ENCODE assay signal across 15 cellular contexts in the genomic region with DNA sequence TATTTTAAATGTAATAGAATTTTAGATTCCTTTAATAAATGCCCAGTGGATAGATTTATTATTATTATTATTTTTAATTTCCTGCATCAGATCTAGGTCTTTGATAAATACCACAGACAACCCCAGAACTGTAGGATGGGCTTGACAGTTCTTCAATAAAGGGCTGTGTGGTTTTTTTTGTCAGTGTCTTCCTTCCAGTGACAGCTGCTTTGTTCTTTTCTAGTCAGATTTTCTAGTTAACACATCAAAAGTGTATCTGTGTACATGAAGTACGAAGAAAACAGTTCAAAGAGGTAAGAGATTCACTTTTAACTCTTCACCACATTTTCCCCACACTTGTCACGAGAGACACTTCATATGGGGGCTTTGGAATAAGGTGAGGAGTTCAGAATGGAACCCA.
DNase-seq lines count a peak whose midpoint lies in the region; ATAC-seq, FAIRE-seq and TF ChIP-seq lines count a peak whose summit lies in the region.
"Had no signal": no experiment of that assay in that cellular context is flagged by ENCODE, and none has a peak within 500 bp of the region (broad histone marks: within the 10 kb centered on the region; RNA-seq: fewer than 3 reads in every experiment).

No MANE protein-coding gene starts in this region.

- WGBS in A549 (ENCODE audit: missing lambda C conversion rate) = 63% methylated on average over 2 of the region's 2 CpGs

- no peaks in the 10 kb centered on the region for H3K9me2 ChIP-seq in MM.1S (replicated peaks; ENCODE audit: insufficient read depth, low read length)
- H3K9me2 ChIP-seq in PC-3 (replicated peaks; ENCODE audit: low read length) = no peaks in the 10 kb centered on the region

- intact Hi-C loops in PC-3 (cut with micrococcal nuclease) (loop anchor here (1.0 to 5.0 kb wide), 3 partner anchors 127 to 239 kb away; no protein-coding TSS in a partner anchor), tibial artery (cut with DNase I; ENCODE audit: low total_unique reads) (no loop called here)

- TF ChIP-seq POLR2A in A549 (IDR thresholded peaks at IDR 0.05; ENCODE audit: low read length) = no peak

- H3K4me3 ChIP-seq in A549 = no peak overlapping the region
- H3K4me3 ChIP-seq in DND-41 (ENCODE audit: low read depth in 1 of 2, low read length in 2 of 2) = no peak overlapping the region
- H3K4me3 ChIP-seq in MM.1S (ENCODE audit: low read length) = no peak overlapping the region
- peak overlapping the region; percentile 35; the same call in 1 of the 2 replicates for H3K4me3 ChIP-seq in PC-3 (ENCODE audit: low read length)
- no peak overlapping the region for H3K4me3 ChIP-seq in tibial artery
- H3K4me3 ChIP-seq: BLaER1, GM23248, HAP-1 had no signal

- no peaks in the 10 kb centered on the region for H3F3A ChIP-seq in MM.1S (ENCODE audit: insufficient read depth, low read length)
- H3F3A ChIP-seq in PC-3 (ENCODE audit: low read length, unreplicated experiment) = no peaks in the 10 kb centered on the region

- no peak for ATAC-seq in A549
- ATAC-seq in DND-41 (ENCODE audit: insufficient read depth, low read depth) = peak; percentile 59; the same call in 2 of the 3 replicates
- no peak for ATAC-seq in PC-3
- no peak for ATAC-seq in T-cell (replicated peaks in 1 of 4)

- H2AFZ ChIP-seq in DND-41 (ENCODE audit: low read depth, low read length) (no peak overlapping the region), MM.1S (ENCODE audit: low read length) (peak overlapping the region; percentile 55), PC-3 (ENCODE audit: low read length) (peak overlapping the region; percentile 89)
- H2AFZ ChIP-seq: GM23248 had no signal

- peaks cover 0 to 3% (median 0%) of the 10 kb centered on the region in 3 donors for H3K4me1 Mint-ChIP-seq in T-cell
- H3K4me1 Mint-ChIP-seq: CD14-positive monocyte; CD4-positive, alpha-beta memory T cell had no signal

- POLR2A ChIA-PET in A549 (lab: Yijun Ruan, JAX) = no interaction called here
- POLR2A ChIA-PET in PC-3 (lab: Charles Lee; ENCODE audit: unreplicated experiment) = no interaction called here
- POLR2A ChIA-PET in T-cell (lab: Charles Lee) = no interaction called here

- no peak overlapping the region for H3K27ac ChIP-seq in A549
- no peak overlapping the region for H3K27ac ChIP-seq in DND-41 (ENCODE audit: low read length)
- H3K27ac ChIP-seq in MM.1S (ENCODE audit: low read length) = no peak overlapping the region
- no peak overlapping the region for H3K27ac ChIP-seq in PC-3 (ENCODE audit: low read length)
- no peak overlapping the region for H3K27ac ChIP-seq in tibial artery
- H3K27ac ChIP-seq: BLaER1, GM23248 had no signal

- H3K27me3 ChIP-seq in DND-41 (ENCODE audit: insufficient read depth, low read length, poor library complexity) = peaks cover 2% of the 10 kb centered on the region
- H3K27me3 ChIP-seq in MM.1S (replicated peaks; ENCODE audit: insufficient read depth, low read length) = no peaks in the 10 kb centered on the region
- H3K27me3 ChIP-seq in PC-3 (ENCODE audit: low read length) = 0 out of 2 replicates have a peak, but pooled peaks cover 4% of the 10 kb centered on the region
- no peaks in the 10 kb centered on the region for H3K27me3 ChIP-seq in tibial artery
- H3K27me3 ChIP-seq: BLaER1 had no signal

- no peak for FAIRE-seq in A549 (lab: Jason Lieb, UNC)

- no peak overlapping the region for H3K4me3 Mint-ChIP-seq in T-cell
- H3K4me3 Mint-ChIP-seq: CD14-positive monocyte; CD4-positive, alpha-beta memory T cell had no signal

- BruUV-seq in PC-3 (replicated peaks; lab: Mats Ljungman, UMichigan) = no TSS peak

- no peaks in the 10 kb centered on the region for H3K36me3 Mint-ChIP-seq in T-cell
- H3K36me3 Mint-ChIP-seq: CD14-positive monocyte; CD4-positive, alpha-beta memory T cell had no signal

- H4K20me1 ChIP-seq in DND-41 (ENCODE audit: insufficient read depth, low read length) (no peaks in the 10 kb centered on the region), MM.1S (ENCODE audit: insufficient read depth, low read length) (no peaks in the 10 kb centered on the region), PC-3 (ENCODE audit: low read length) (no peaks in the 10 kb centered on the region)
- H4K20me1 ChIP-seq: BLaER1 had no signal

- no peaks in the 10 kb centered on the region for H3K36me3 ChIP-seq in DND-41 (ENCODE audit: insufficient read depth, low read length)
- H3K36me3 ChIP-seq in MM.1S (replicated peaks; ENCODE audit: insufficient read depth, low read length) = no peaks in the 10 kb centered on the region
- H3K36me3 ChIP-seq in PC-3 (ENCODE audit: low read depth, low read length) = no peaks in the 10 kb centered on the region
- no peaks in the 10 kb centered on the region for H3K36me3 ChIP-seq in tibial artery
- H3K36me3 ChIP-seq: BLaER1, HAP-1 had no signal

- TF ChIP-seq CTCF in A549 (IDR thresholded peaks at IDR 0.05) (no peak), DND-41 (IDR thresholded peaks at IDR 0.05; ENCODE audit: borderline replicate concordance, extremely low read depth, low read length, poor library complexity, severe bottlenecking) (no peak), MM.1S (IDR thresholded peaks at IDR 0.05; ENCODE audit: low read length) (no peak), PC-3 (conservative IDR thresholded peaks at IDR 0.05; ENCODE audit: low read depth, low read length) (no peak), tibial artery (IDR thresholded peaks at IDR 0.05) (no peak)

- H3K4me1 ChIP-seq in A549 (no peaks in the 10 kb centered on the region), DND-41 (ENCODE audit: insufficient read depth, low read length) (no peaks in the 10 kb centered on the region), MM.1S (ENCODE audit: low read length) (no peaks in the 10 kb centered on the region), PC-3 (ENCODE audit: insufficient read depth, low read length) (no peaks in the 10 kb centered on the region), tibial artery (no peaks in the 10 kb centered on the region)
- H3K4me1 ChIP-seq: BLaER1 had no signal

- DNase-seq in A549 (ENCODE audit: low read depth in 1 of 2, low spot score in 1 of 2) (no peak), DND-41 (no peak), MM.1S (no peak), PC-3 (no peak), tibial artery (no peak), SW480 (ENCODE audit: low spot score) (no peak), T-cell (no peak), amniotic stem cell (lab: John Stamatoyannopoulos, UW) (no peak)
- DNase-seq: DMS153, DMS79 had no signal

- TF ChIP-seq RAD21 in A549 (conservative IDR thresholded peaks at IDR 0.05 in 1 of 2, IDR thresholded peaks at IDR 0.05 in 1 of 2) = no peak

- H3K9ac ChIP-seq in DND-41 (ENCODE audit: low read depth, low read length) (no peak overlapping the region), MM.1S (ENCODE audit: low read length) (no peak overlapping the region), PC-3 (ENCODE audit: low read length) (no peak overlapping the region)
- H3K9ac ChIP-seq: BLaER1, GM23248 had no signal

- H3K9me3 ChIP-seq in A549 (no peaks in the 10 kb centered on the region), DND-41 (ENCODE audit: insufficient read depth, low read length, severe bottlenecking) (no peaks in the 10 kb centered on the region), MM.1S (replicated peaks; ENCODE audit: insufficient read depth, low read length) (no peaks in the 10 kb centered on the region), PC-3 (ENCODE audit: low read length) (no peaks in the 10 kb centered on the region), tibial artery (no peaks in the 10 kb centered on the region)
- H3K9me3 ChIP-seq: BLaER1, HAP-1 had no signal

- H3K27me3 Mint-ChIP-seq in T-cell = peaks cover 8 to 11% of the 10 kb centered on the region in 2 donors

- no peak for TF ChIP-seq EP300 in A549 (IDR thresholded peaks at IDR 0.05)

- no peak overlapping the region for H3K27ac Mint-ChIP-seq in T-cell
- H3K27ac Mint-ChIP-seq: CD14-positive monocyte; CD4-positive, alpha-beta memory T cell had no signal

- no peaks in the 10 kb centered on the region for H3K9me3 Mint-ChIP-seq in T-cell
- H3K9me3 Mint-ChIP-seq: CD4-positive, alpha-beta memory T cell had no signal

- H3K79me2 ChIP-seq in DND-41 (ENCODE audit: insufficient read depth, low read length) (no peaks in the 10 kb centered on the region), MM.1S (ENCODE audit: low read length) (no peaks in the 10 kb centered on the region), PC-3 (ENCODE audit: low read length) (no peaks in the 10 kb centered on the region)

- CTCF ChIA-PET in A549 (lab: Yijun Ruan, JAX) (interaction anchor here (0.8 to 3.0 kb wide), 40 partner anchors 8 to 1474 kb away, joined by 3 to 36 read pairs (median 4); no protein-coding TSS in a partner anchor), PC-3 (lab: Charles Lee) (interaction anchor here (0.6 kb wide), 1 partner anchor 266 kb away, joined by 3 read pairs; no protein-coding TSS in a partner anchor), T-cell (lab: Charles Lee) (no interaction called here)

- H3K4me2 ChIP-seq in A549 (peak overlapping the region; percentile 37; the same call in 2 of the 3 replicates), DND-41 (ENCODE audit: insufficient read depth, low read length) (no peak overlapping the region), MM.1S (ENCODE audit: low read depth, low read length) (no peak overlapping the region), PC-3 (ENCODE audit: low read length) (peak overlapping the region; percentile 73)
- H3K4me2 ChIP-seq: BLaER1 had no signal

TF ChIP-seq in A549, 52 proteins besides CTCF, POLR2A, EP300 and RAD21:
- TF ChIP-seq TP53 (CRISPR knock-in tag; IDR thresholded peaks at IDR 0.05) = no peak
- no peak for TF ChIP-seq GATA3 (IDR thresholded peaks at IDR 0.05; ENCODE audit: borderline replicate concordance)
- no peak for TF ChIP-seq ESRRA (IDR thresholded peaks at IDR 0.05; ENCODE audit: borderline replicate concordance, low read length)
- no peak for TF ChIP-seq MYC (IDR thresholded peaks at IDR 0.05; ENCODE audit: borderline replicate concordance, low read length)
- no peak for TF ChIP-seq KDM5A (IDR thresholded peaks at IDR 0.05)
- no peak for TF ChIP-seq HEYL (CRISPR knock-in tag; IDR thresholded peaks at IDR 0.05)
- TF ChIP-seq NR3C1 (IDR thresholded peaks at IDR 0.05) = no peak
- TF ChIP-seq FOSB (CRISPR knock-in tag; IDR thresholded peaks at IDR 0.05) = no peak
- no peak for TF ChIP-seq SMC3 (IDR thresholded peaks at IDR 0.05)
- TF ChIP-seq KDM1A (IDR thresholded peaks at IDR 0.05; ENCODE audit: low read depth) = no peak
- TF ChIP-seq, protein P1, sequence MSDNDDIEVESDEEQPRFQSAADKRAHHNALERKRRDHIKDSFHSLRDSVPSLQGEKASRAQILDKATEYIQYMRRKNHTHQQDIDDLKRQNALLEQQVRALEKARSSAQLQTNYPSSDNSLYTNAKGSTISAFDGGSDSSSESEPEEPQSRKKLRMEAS (IDR thresholded peaks at IDR 0.05) = no peak
- TF ChIP-seq CEBPB (IDR thresholded peaks at IDR 0.05) = no peak
- TF ChIP-seq MAFK (IDR thresholded peaks at IDR 0.05; ENCODE audit: partially characterized antibody) = no peak
- TF ChIP-seq PHF8 (IDR thresholded peaks at IDR 0.05; ENCODE audit: borderline replicate concordance, low read depth) = no peak
- TF ChIP-seq ZC3H11A (IDR thresholded peaks at IDR 0.05) = no peak

Comparison
In these comparisons a context has a peak if more than half of its experiments do, and no peak if none do; other contexts are left out.
1. H3K4me2 ChIP-seq: peak in A549 (single experiment) and PC-3 (single experiment); none in DND-41 (single experiment) and MM.1S (single experiment).
2. CTCF ChIA-PET loops: an anchor here in A549 (0.8 to 3.0 kb wide) and PC-3 (0.6 kb wide); none called in T-cell.